In genomic region chr12:27762757-27763156, GRCh38 we compare ENCODE assay signal across 28 cellular contexts.
A peak's percentile ranks its signal among the peaks of the same experiment; 100 is the strongest.
DNase-seq lines count a peak whose midpoint lies in the region; ATAC-seq lines count a peak whose summit lies in the region.
"Had no signal": no experiment of that assay in that cellular context is flagged by ENCODE, and none has a peak within 500 bp of the region (broad histone marks: within the 10 kb centered on the region; RNA-seq: fewer than 3 reads in every experiment).

No MANE protein-coding gene starts in this region.

- H3K36me3 Mint-ChIP-seq in activated naive CD4-positive, alpha-beta T cell treated with anti-CD3 and anti-CD28 coated beads, Interleukin-2, amount 10 ng/mL, durations not matched to agents 7 days and 5 days: peaks cover 4% of the 10 kb centered on the region
- no peaks in the 10 kb centered on the region for H3K36me3 Mint-ChIP-seq in T-helper 1 cell treated with Interleukin-12 subunit alpha and Interleukin-12 subunit beta and Interleukin-4 antibody, amounts not matched to agents 30 μg/mL and 1 μg/mL, for 36 hours (ENCODE audit: low read depth)

- DNase-seq in activated naive CD4-positive, alpha-beta T cell treated with anti-CD3 and anti-CD28 coated beads, Interleukin-2, amount 10 ng/mL, durations not matched to agents 7 days and 5 days: peak; percentile 36
- no peak for DNase-seq in activated naive CD4-positive, alpha-beta T cell (lab: John Stamatoyannopoulos, UW)
- DNase-seq in stimulated activated naive CD8-positive, alpha-beta T cell treated with anti-CD3 and anti-CD28 coated beads, Interleukin-15, amount 100 ng/mL, for 72 hours: peak in 1 of 2 donors; percentile 62
- no peak for DNase-seq in NCI-H748 (lab: John Stamatoyannopoulos, UW; ENCODE audit: unreplicated experiment)
- DNase-seq: activated CD4-positive, CD25-positive, alpha-beta regulatory T cell treated with anti-CD3 and anti-CD28 coated beads, Interleukin-2, amount 50 U/mL, for 72 hours; Caco-2; caudate nucleus; DMS79 treated with DMSO at 0.1 percent for 48 hours; foreskin melanocyte; GOT3; heart right ventricle; MG63; midbrain; naive thymus-derived CD4-positive, alpha-beta T cell; NCI-H1417; NCI-H2081; NCI-H2227 treated with DMSO at 0.1 percent for 48 hours; NCI-H526 treated with DMSO at 0.1 percent for 48 hours; SJCRH30; stimulated activated CD4-positive, alpha-beta T cell treated with anti-CD3 and anti-CD28 coated beads, Interleukin-12 subunit alpha, Interleukin-12 subunit beta, amount 100 ng/mL, for 4 hours; stimulated activated CD4-positive, alpha-beta T cell treated with anti-CD3 and anti-CD28 coated beads, Interleukin-4, amount 100 ng/mL, for 24 hours; stimulated activated naive B cell treated with anti-CD40 and anti-IgM and Interleukin-4, amounts not matched to agents 10 μg/mL and 1 μg/mL and 100 μg/mL, for 72 hours had no signal

- H3K27me3 Mint-ChIP-seq in activated naive CD4-positive, alpha-beta T cell treated with anti-CD3 and anti-CD28 coated beads, Interleukin-2, amount 10 ng/mL, durations not matched to agents 7 days and 5 days: no peaks in the 10 kb centered on the region
- no peaks in the 10 kb centered on the region for H3K27me3 Mint-ChIP-seq in T-helper 1 cell treated with Interleukin-12 subunit alpha and Interleukin-12 subunit beta and Interleukin-4 antibody, amounts not matched to agents 30 μg/mL and 1 μg/mL, for 36 hours (ENCODE audit: low read depth)
- H3K27me3 Mint-ChIP-seq in stimulated activated naive CD8-positive, alpha-beta T cell treated with anti-CD3 and anti-CD28 coated beads, Interleukin-15, amount 100 ng/mL, for 72 hours: no peaks in the 10 kb centered on the region
- H3K27me3 Mint-ChIP-seq: progenitor cell of endocrine pancreas; stimulated activated naive B cell treated with anti-CD40 and anti-IgM and Interleukin-4, amounts not matched to agents 10 μg/mL and 1 μg/mL and 100 μg/mL, for 72 hours had no signal

- peak overlapping the region; percentile 39 for H3K27ac Mint-ChIP-seq in activated naive CD4-positive, alpha-beta T cell treated with anti-CD3 and anti-CD28 coated beads, Interleukin-2, amount 10 ng/mL, durations not matched to agents 7 days and 5 days
- peak overlapping the region; percentile 55 for H3K27ac Mint-ChIP-seq in T-helper 1 cell treated with Interleukin-12 subunit alpha and Interleukin-12 subunit beta and Interleukin-4 antibody, amounts not matched to agents 30 μg/mL and 1 μg/mL, for 36 hours
- H3K27ac Mint-ChIP-seq in stimulated activated naive CD8-positive, alpha-beta T cell treated with anti-CD3 and anti-CD28 coated beads, Interleukin-15, amount 100 ng/mL, for 72 hours: no peak overlapping the region
- H3K27ac Mint-ChIP-seq: naive thymus-derived CD4-positive, alpha-beta T cell; progenitor cell of endocrine pancreas; stimulated activated naive B cell treated with anti-CD40 and anti-IgM and Interleukin-4, amounts not matched to agents 10 μg/mL and 1 μg/mL and 100 μg/mL, for 72 hours had no signal

- CTCF ChIA-PET in activated naive CD4-positive, alpha-beta T cell treated with anti-CD3 and anti-CD28 coated beads, Interleukin-2, amount 10 ng/mL, durations not matched to agents 7 days and 5 days (lab: Charles Lee): no interaction called here

- H3K4me3 Mint-ChIP-seq in activated naive CD4-positive, alpha-beta T cell treated with anti-CD3 and anti-CD28 coated beads, Interleukin-2, amount 10 ng/mL, durations not matched to agents 7 days and 5 days: no peak overlapping the region
- no peak overlapping the region for H3K4me3 Mint-ChIP-seq in T-helper 1 cell treated with Interleukin-12 subunit alpha and Interleukin-12 subunit beta and Interleukin-4 antibody, amounts not matched to agents 30 μg/mL and 1 μg/mL, for 36 hours
- H3K4me3 Mint-ChIP-seq in stimulated activated naive CD8-positive, alpha-beta T cell treated with anti-CD3 and anti-CD28 coated beads, Interleukin-15, amount 100 ng/mL, for 72 hours: no peak overlapping the region
- H3K4me3 Mint-ChIP-seq: naive thymus-derived CD4-positive, alpha-beta T cell; stimulated activated naive B cell treated with anti-CD40 and anti-IgM and Interleukin-4, amounts not matched to agents 10 μg/mL and 1 μg/mL and 100 μg/mL, for 72 hours had no signal

- ATAC-seq in HG02885 (IDR thresholded peaks at IDR 0.05; ENCODE audit: poor library complexity, unreplicated experiment) (peak; percentile 57), GM18861 (IDR thresholded peaks at IDR 0.05; ENCODE audit: unreplicated experiment) (no peak)
- ATAC-seq in stimulated activated naive CD8-positive, alpha-beta T cell treated with anti-CD3 and anti-CD28 coated beads, Interleukin-15, amount 100 ng/mL, for 72 hours: peak; percentile 97
- ATAC-seq: heart right ventricle; K562; naive thymus-derived CD4-positive, alpha-beta T cell; sciatic nerve; stimulated activated naive B cell treated with anti-CD40 and anti-IgM and Interleukin-4, amounts not matched to agents 10 μg/mL and 1 μg/mL and 100 μg/mL, for 72 hours had no signal

- no peaks in the 10 kb centered on the region for H3K9me3 Mint-ChIP-seq in activated naive CD4-positive, alpha-beta T cell treated with anti-CD3 and anti-CD28 coated beads, Interleukin-2, amount 10 ng/mL, durations not matched to agents 7 days and 5 days
- H3K9me3 Mint-ChIP-seq in T-helper 1 cell treated with Interleukin-12 subunit alpha and Interleukin-12 subunit beta and Interleukin-4 antibody, amounts not matched to agents 30 μg/mL and 1 μg/mL, for 36 hours: no peaks in the 10 kb centered on the region
- no peaks in the 10 kb centered on the region for H3K9me3 Mint-ChIP-seq in stimulated activated naive CD8-positive, alpha-beta T cell treated with anti-CD3 and anti-CD28 coated beads, Interleukin-15, amount 100 ng/mL, for 72 hours
- H3K9me3 Mint-ChIP-seq: naive thymus-derived CD4-positive, alpha-beta T cell; stimulated activated naive B cell treated with anti-CD40 and anti-IgM and Interleukin-4, amounts not matched to agents 10 μg/mL and 1 μg/mL and 100 μg/mL, for 72 hours had no signal

- peaks cover 23% of the 10 kb centered on the region for H3K4me1 Mint-ChIP-seq in activated naive CD4-positive, alpha-beta T cell treated with anti-CD3 and anti-CD28 coated beads, Interleukin-2, amount 10 ng/mL, durations not matched to agents 7 days and 5 days
- H3K4me1 Mint-ChIP-seq in T-helper 1 cell treated with Interleukin-12 subunit alpha and Interleukin-12 subunit beta and Interleukin-4 antibody, amounts not matched to agents 30 μg/mL and 1 μg/mL, for 36 hours (ENCODE audit: low read depth): peaks cover 14% of the 10 kb centered on the region
- H3K4me1 Mint-ChIP-seq in stimulated activated naive CD8-positive, alpha-beta T cell treated with anti-CD3 and anti-CD28 coated beads, Interleukin-15, amount 100 ng/mL, for 72 hours: peaks cover 9% of the 10 kb centered on the region
- H3K4me1 Mint-ChIP-seq: stimulated activated naive B cell treated with anti-CD40 and anti-IgM and Interleukin-4, amounts not matched to agents 10 μg/mL and 1 μg/mL and 100 μg/mL, for 72 hours had no signal

Comparison
In these comparisons a context has a peak if more than half of its experiments do, and no peak if none do; other contexts are left out.
1. H3K27ac Mint-ChIP-seq: peak in activated naive CD4-positive, alpha-beta T cell treated with anti-CD3 and anti-CD28 coated beads, Interleukin-2, amount 10 ng/mL, durations not matched to agents 7 days and 5 days (single experiment) and T-helper 1 cell treated with Interleukin-12 subunit alpha and Interleukin-12 subunit beta and Interleukin-4 antibody, amounts not matched to agents 30 μg/mL and 1 μg/mL, for 36 hours (single experiment); none in stimulated activated naive CD8-positive, alpha-beta T cell treated with anti-CD3 and anti-CD28 coated beads, Interleukin-15, amount 100 ng/mL, for 72 hours (0 of 2).